ENCODE assay signal across 20 cellular contexts in the genomic region with DNA sequence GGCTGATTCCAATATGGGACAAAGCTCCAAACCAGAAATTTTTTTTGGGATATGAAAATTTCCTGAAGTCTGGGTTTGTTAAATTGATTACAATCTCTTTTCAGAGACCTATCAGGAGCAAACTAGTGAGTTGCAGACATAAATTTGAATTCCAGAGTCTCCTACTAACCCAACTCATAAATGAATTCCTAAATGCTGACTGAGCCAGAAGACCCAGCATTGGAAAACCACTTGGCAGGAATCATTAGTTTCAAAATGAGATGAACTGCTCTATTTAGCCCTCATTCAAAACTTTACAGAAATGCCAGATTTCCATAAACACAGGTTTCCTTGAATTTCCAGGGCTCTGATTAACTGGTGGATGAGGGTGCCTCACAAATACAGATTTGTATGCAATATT.
DNase-seq lines count a peak whose midpoint lies in the region; ATAC-seq and TF ChIP-seq lines count a peak whose summit lies in the region.
"Had no signal": no experiment of that assay in that cellular context is flagged by ENCODE, and none has a peak within 500 bp of the region (broad histone marks: within the 10 kb centered on the region; RNA-seq: fewer than 3 reads in every experiment).

No MANE protein-coding gene starts in this region.

- peaks cover 20 to 33% of the 10 kb centered on the region in 2 donors for H3K36me3 Mint-ChIP-seq in stimulated activated naive B cell treated with anti-CD40 and anti-IgM and Interleukin-4, amounts not matched to agents 10 μg/mL and 1 μg/mL and 100 μg/mL, for 72 hours
- H3K36me3 Mint-ChIP-seq: activated naive CD8-positive, alpha-beta T cell had no signal

- DNase-seq in AG09309 (ENCODE audit: low read depth) (peak; percentile 80), M059J (ENCODE audit: low read depth) (peak; percentile 91), fibroblast of gingiva (ENCODE audit: low read depth) (peak; percentile 65), omental fat pad (ENCODE audit: low spot score) (no peak), heart right ventricle (no peak)
- no peak for DNase-seq in stimulated activated naive B cell treated with anti-CD40 and anti-IgM and Interleukin-4, amounts not matched to agents 10 μg/mL and 1 μg/mL and 100 μg/mL, for 72 hours
- no peak for DNase-seq in activated CD4-positive, alpha-beta T cell treated with anti-CD3 and anti-CD28 coated beads, Interleukin-2, amount 50 U/mL, for 48 hours
- DNase-seq: activated T-cell treated with anti-CD3 and anti-CD28 coated beads, Interleukin-2, amount 50 U/mL, for 1 hour; central memory CD4-positive, alpha-beta T cell; effector memory CD8-positive, alpha-beta T cell; MM.1S; NCI-H1930; NCI-H510A; stimulated activated naive CD8-positive, alpha-beta T cell treated with anti-CD3 and anti-CD28 coated beads, Interleukin-15, amount 100 ng/mL, for 72 hours had no signal

- H3K27me3 Mint-ChIP-seq in stimulated activated naive B cell treated with anti-CD40 and anti-IgM and Interleukin-4, amounts not matched to agents 10 μg/mL and 1 μg/mL and 100 μg/mL, for 72 hours: no peaks in the 10 kb centered on the region
- H3K27me3 Mint-ChIP-seq: B cell had no signal

- H3K36me3 ChIP-seq in heart right ventricle: no peaks in the 10 kb centered on the region

- H3K4me3 ChIP-seq in AG09309 (ENCODE audit: control insufficient read depth, low read depth, low read length): no peak overlapping the region
- H3K4me3 ChIP-seq in heart right ventricle: no peak overlapping the region
- H3K4me3 ChIP-seq: lung, SK-N-MC had no signal

- H3K4me1 Mint-ChIP-seq in stimulated activated naive B cell treated with anti-CD40 and anti-IgM and Interleukin-4, amounts not matched to agents 10 μg/mL and 1 μg/mL and 100 μg/mL, for 72 hours: peaks cover 31 to 45% of the 10 kb centered on the region in 2 donors

- no peaks in the 10 kb centered on the region for H3K9me3 ChIP-seq in heart right ventricle

- peaks cover 0 to 60% (median 12%) of the 10 kb centered on the region in 9 donors for H3K4me1 ChIP-seq in heart right ventricle

- intact Hi-C loops in heart right ventricle (cut with DNase I): no loop called here

- no peak overlapping the region for H3K4me3 Mint-ChIP-seq in stimulated activated naive B cell treated with anti-CD40 and anti-IgM and Interleukin-4, amounts not matched to agents 10 μg/mL and 1 μg/mL and 100 μg/mL, for 72 hours
- H3K4me3 Mint-ChIP-seq: activated naive CD8-positive, alpha-beta T cell; B cell; effector memory CD8-positive, alpha-beta T cell; natural killer cell treated with Interleukin-12 subunit alpha and Interleukin-12 subunit beta and Interleukin-15 and Interleukin-18, amount 100 ng/mL, for 72 hours; stimulated activated naive CD8-positive, alpha-beta T cell treated with anti-CD3 and anti-CD28 coated beads, Interleukin-15, amount 100 ng/mL, for 72 hours had no signal

- peaks cover 14% of the 10 kb centered on the region in 2 donors for H3K9me3 Mint-ChIP-seq in stimulated activated naive B cell treated with anti-CD40 and anti-IgM and Interleukin-4, amounts not matched to agents 10 μg/mL and 1 μg/mL and 100 μg/mL, for 72 hours

- ATAC-seq in omental fat pad (ENCODE audit: low FRiP score): peak; percentile 52
- ATAC-seq in stimulated activated naive B cell treated with anti-CD40 and anti-IgM and Interleukin-4, amounts not matched to agents 10 μg/mL and 1 μg/mL and 100 μg/mL, for 72 hours (replicated peaks): no peak
- no peak for ATAC-seq in heart right ventricle
- ATAC-seq in activated CD4-positive, CD25-positive, alpha-beta regulatory T cell treated with anti-CD3 and anti-CD28 coated beads, Interleukin-2, amount 50 U/mL, for 24 hours: no peak
- ATAC-seq: effector memory CD8-positive, alpha-beta T cell; natural killer cell treated with Interleukin-12 subunit alpha and Interleukin-12 subunit beta and Interleukin-15 and Interleukin-18, amount 100 ng/mL, for 72 hours; stimulated activated naive CD8-positive, alpha-beta T cell treated with anti-CD3 and anti-CD28 coated beads, Interleukin-15, amount 100 ng/mL, for 72 hours had no signal

- H3K27me3 ChIP-seq in heart right ventricle: no peaks in the 10 kb centered on the region

- peak overlapping the region in 1 of 10 donors; percentile 86 for H3K27ac ChIP-seq in heart right ventricle
- H3K27ac ChIP-seq: SK-N-MC had no signal

- H3K27ac Mint-ChIP-seq in stimulated activated naive B cell treated with anti-CD40 and anti-IgM and Interleukin-4, amounts not matched to agents 10 μg/mL and 1 μg/mL and 100 μg/mL, for 72 hours: no peak overlapping the region
- H3K27ac Mint-ChIP-seq: activated naive CD8-positive, alpha-beta T cell; B cell; effector memory CD8-positive, alpha-beta T cell; natural killer cell treated with Interleukin-12 subunit alpha and Interleukin-12 subunit beta and Interleukin-15 and Interleukin-18, amount 100 ng/mL, for 72 hours; stimulated activated naive CD8-positive, alpha-beta T cell treated with anti-CD3 and anti-CD28 coated beads, Interleukin-15, amount 100 ng/mL, for 72 hours had no signal

- TF ChIP-seq CTCF in AG09309 (IDR thresholded peaks at IDR 0.05; ENCODE audit: control insufficient read depth, insufficient read depth, low read depth, low read length, missing control alignments) (no peak), omental fat pad (IDR thresholded peaks at IDR 0.05) (no peak), heart right ventricle (IDR thresholded peaks at IDR 0.05) (no peak)

Comparison
In these comparisons a context has a peak if more than half of its experiments do, and no peak if none do; other contexts are left out.
1. DNase-seq: peak in AG09309 (single experiment), M059J (single experiment) and fibroblast of gingiva (single experiment); none in omental fat pad (single experiment), stimulated activated naive B cell treated with anti-CD40 and anti-IgM and Interleukin-4, amounts not matched to agents 10 μg/mL and 1 μg/mL and 100 μg/mL, for 72 hours (single experiment), heart right ventricle (0 of 2) and activated CD4-positive, alpha-beta T cell treated with anti-CD3 and anti-CD28 coated beads, Interleukin-2, amount 50 U/mL, for 48 hours (0 of 2).